In the genomic region with DNA sequence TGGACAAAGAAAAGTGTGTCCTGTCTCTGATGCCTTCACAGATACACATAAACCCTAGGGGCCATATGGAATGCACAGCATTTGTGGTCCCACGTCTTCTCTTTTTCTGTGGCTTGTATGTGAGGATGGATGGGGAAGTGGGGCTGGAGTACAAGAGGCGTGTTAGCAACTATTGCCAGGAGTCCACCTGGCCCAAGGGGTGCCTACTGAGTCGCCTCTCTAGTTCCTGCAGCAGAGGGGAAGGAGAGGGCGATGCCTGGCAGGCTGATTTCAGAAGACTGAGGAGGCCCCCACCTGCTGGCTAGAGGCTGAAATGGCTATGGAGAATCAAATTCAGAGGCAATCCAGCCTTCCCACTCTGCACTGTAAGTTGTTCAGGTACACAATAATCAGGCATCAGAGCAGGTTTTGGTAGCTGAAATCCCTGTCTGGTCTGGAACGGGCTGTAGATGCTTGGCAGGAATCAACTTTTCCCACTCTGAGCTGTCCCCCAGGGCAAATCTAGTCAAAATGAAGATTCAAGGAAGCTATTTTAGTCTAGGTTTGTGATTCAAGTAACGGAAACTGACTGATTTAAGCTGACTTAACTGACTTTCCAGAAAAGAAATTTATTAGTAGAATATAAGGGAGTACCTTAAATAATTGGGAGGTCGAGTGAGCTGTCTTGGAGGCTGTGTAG, we compare ENCODE assay signal across 8 cellular contexts.
DNase-seq lines count a peak whose midpoint lies in the region; ATAC-seq and TF ChIP-seq lines count a peak whose summit lies in the region.

No MANE protein-coding gene starts in this region.

- peak; percentile 59 for ATAC-seq in GM18861 (IDR thresholded peaks at IDR 0.05; ENCODE audit: unreplicated experiment)
- no peak for ATAC-seq in HG02970 (IDR thresholded peaks at IDR 0.05; ENCODE audit: low FRiP score, unreplicated experiment)

- TF ChIP-seq CTCF in astrocyte of the spinal cord (IDR thresholded peaks at IDR 0.05; ENCODE audit: low read depth, low read length), result peak; percentile 86

- in situ Hi-C loops in astrocyte of the spinal cord (cut with HindIII; ENCODE audit: low sequenced_read_pairs), result no loop called here

- DNase-seq in AG08395 (ENCODE audit: low spot score), result peak; percentile 74
- peak; percentile 61 for DNase-seq in MV-4-11 (lab: John Stamatoyannopoulos, UW)
- peak; percentile 72 for DNase-seq in UCSD-AML1 (lab: John Stamatoyannopoulos, UW; ENCODE audit: unreplicated experiment)
- DNase-seq in astrocyte of the spinal cord (ENCODE audit: low read depth, low spot score), result peak; percentile 51
- DNase-seq in islet precursor cell, result peak; percentile 81
- peak; percentile 75 for DNase-seq in stimulated activated CD4-positive, alpha-beta T cell treated with anti-CD3 and anti-CD28 coated beads, Interleukin-4, amount 100 ng/mL, for 1 hour

- no peak overlapping the region for H3K4me3 ChIP-seq in astrocyte of the spinal cord (ENCODE audit: low read depth, low read length)
